Comparison of ENCODE assay signal across 25 cellular contexts in genomic region chr22:48874956-48875355, GRCh38.
"Had no signal": no experiment of that assay in that cellular context is flagged by ENCODE, and none has a peak within 500 bp of the region (broad histone marks: within the 10 kb centered on the region; RNA-seq: fewer than 3 reads in every experiment).

No MANE protein-coding gene starts in this region.

- DNase-seq: activated CD4-positive, alpha-beta memory T cell treated with anti-CD3 and anti-CD28 coated beads, Interleukin-2, amount 10 ng/mL, durations not matched to agents 7 days and 5 days; activated CD4-positive, alpha-beta T cell treated with anti-CD3 and anti-CD28 coated beads, Interleukin-2, amount 10 ng/mL, durations not matched to agents 7 days and 5 days; activated naive CD8-positive, alpha-beta T cell treated with anti-CD3 and anti-CD28 coated beads, Interleukin-2, amount 50 U/mL, for 24 hours; activated T-cell treated with anti-CD3 and anti-CD28 coated beads for 4 hours; activated T-cell treated with anti-CD3 and anti-CD28 coated beads, Interleukin-2, amount 50 U/mL, for 48 hours; amniotic stem cell; body of pancreas; MG63; NCI-H1105; NCI-H1436; NCI-H1694 treated with DMSO at 0.1 percent for 48 hours; NCI-H2029 treated with DMSO at 0.1 percent for 48 hours; NCI-H345; NCI-H510A; NCI-H526 treated with DMSO at 0.1 percent for 48 hours; SHP77 treated with DMSO at 0.1 percent for 48 hours; T-helper 17 cell; T-helper 9 cell had no signal

- H3K9me3 Mint-ChIP-seq: activated naive CD8-positive, alpha-beta T cell treated with anti-CD3 and anti-CD28 coated beads, Interleukin-2, amount 50 U/mL, for 24 hours; activated T-helper 17 cell treated with anti-CD3 and anti-CD28 coated beads, Interleukin-2, amount 50 U/mL, for 72 hours had no signal

- H3K27ac ChIP-seq: ascending aorta, body of pancreas, Peyer's patch, RWPE1 had no signal

- H3K36me3 ChIP-seq: ascending aorta, MG63, Peyer's patch had no signal

- H3K4me3 Mint-ChIP-seq: activated CD4-positive, alpha-beta memory T cell treated with anti-CD3 and anti-CD28 coated beads, Interleukin-2, amount 10 ng/mL, durations not matched to agents 7 days and 5 days; activated CD4-positive, alpha-beta T cell treated with anti-CD3 and anti-CD28 coated beads, Interleukin-2, amount 10 ng/mL, durations not matched to agents 7 days and 5 days; activated naive CD8-positive, alpha-beta T cell treated with anti-CD3 and anti-CD28 coated beads, Interleukin-2, amount 50 U/mL, for 24 hours; activated T-helper 17 cell treated with anti-CD3 and anti-CD28 coated beads, Interleukin-2, amount 50 U/mL, for 72 hours; central memory CD8-positive, alpha-beta T cell; T-helper 17 cell; WTC11 had no signal

- H3K4me1 ChIP-seq: ascending aorta, body of pancreas, Peyer's patch had no signal

- H3K4me1 Mint-ChIP-seq: activated CD4-positive, alpha-beta memory T cell treated with anti-CD3 and anti-CD28 coated beads, Interleukin-2, amount 10 ng/mL, durations not matched to agents 7 days and 5 days; activated CD4-positive, alpha-beta T cell treated with anti-CD3 and anti-CD28 coated beads, Interleukin-2, amount 10 ng/mL, durations not matched to agents 7 days and 5 days; activated naive CD8-positive, alpha-beta T cell treated with anti-CD3 and anti-CD28 coated beads, Interleukin-2, amount 50 U/mL, for 24 hours; activated T-helper 17 cell treated with anti-CD3 and anti-CD28 coated beads, Interleukin-2, amount 50 U/mL, for 72 hours; central memory CD8-positive, alpha-beta T cell; T-helper 17 cell had no signal

- H3K4me3 ChIP-seq: ascending aorta, body of pancreas, MG63, Peyer's patch had no signal

- H3K27ac Mint-ChIP-seq: activated CD4-positive, alpha-beta memory T cell treated with anti-CD3 and anti-CD28 coated beads, Interleukin-2, amount 10 ng/mL, durations not matched to agents 7 days and 5 days; activated CD4-positive, alpha-beta T cell treated with anti-CD3 and anti-CD28 coated beads, Interleukin-2, amount 10 ng/mL, durations not matched to agents 7 days and 5 days; activated naive CD4-positive, alpha-beta T cell treated with anti-CD3 and anti-CD28 coated beads, Interleukin-2, amount 50 U/mL, for 72 hours; activated naive CD8-positive, alpha-beta T cell treated with anti-CD3 and anti-CD28 coated beads, Interleukin-2, amount 50 U/mL, for 24 hours; activated T-helper 17 cell treated with anti-CD3 and anti-CD28 coated beads, Interleukin-2, amount 50 U/mL, for 72 hours; T-helper 17 cell; WTC11 had no signal

- H3K9me3 ChIP-seq: ascending aorta, body of pancreas, MG63, Peyer's patch had no signal

- H3K27me3 ChIP-seq: ascending aorta, MG63, Peyer's patch had no signal
